ENCODE assay signal across 8 cellular contexts in genomic region chr5:10760976-10761841, GRCh38. TPM values are rescaled to one million over a fixed set of nuclear protein-coding genes. Genes with fewer than 3 reads are reported as not detected.
DNase-seq lines count a peak whose midpoint lies in the region; ATAC-seq and TF ChIP-seq lines count a peak whose summit lies in the region.

TSS of gene DAP (minus strand) at chr5:10761234. CDS start at chr5:10761068, 166 bp downstream.

- 1% methylated on average over 94 to 95 of the region's 109 CpGs for WGBS in ectodermal cell, 2 experiments

- no peaks in the 10 kb centered on the region for H3K9me3 Mint-ChIP-seq in activated CD8-positive, alpha-beta T cell treated with anti-CD3 and anti-CD28 coated beads, Interleukin-2, amount 10 ng/mL, durations not matched to agents 7 days and 5 days (ENCODE audit: insufficient read depth)

- H3K36me3 ChIP-seq in ectodermal cell (ENCODE audit: control insufficient read depth, insufficient read depth, low read length): no peaks in the 10 kb centered on the region
- no peaks in the 10 kb centered on the region for H3K36me3 ChIP-seq in lower lobe of right lung

- POLR2A ChIA-PET in activated CD8-positive, alpha-beta T cell treated with anti-CD3 and anti-CD28 coated beads, Interleukin-2, amount 10 ng/mL, durations not matched to agents 7 days and 5 days (lab: Charles Lee): interaction anchor here (1.0 to 1.1 kb wide), 3 partner anchors 9 to 36 kb away, joined by 3 to 5 read pairs (median 4); no protein-coding TSS in a partner anchor

- peak within 1 kb of the TSS; percentile 92 for H3K4me3 Mint-ChIP-seq in activated CD8-positive, alpha-beta T cell treated with anti-CD3 and anti-CD28 coated beads, Interleukin-2, amount 10 ng/mL, durations not matched to agents 7 days and 5 days

- H3K27ac Mint-ChIP-seq in activated CD8-positive, alpha-beta T cell treated with anti-CD3 and anti-CD28 coated beads, Interleukin-2, amount 10 ng/mL, durations not matched to agents 7 days and 5 days: peak within 1 kb of the TSS; percentile 90

- CTCF ChIA-PET in activated CD8-positive, alpha-beta T cell treated with anti-CD3 and anti-CD28 coated beads, Interleukin-2, amount 10 ng/mL, durations not matched to agents 7 days and 5 days (lab: Charles Lee): interaction anchor here (0.7 to 1.0 kb wide), 3 partner anchors 128 to 309 kb away, joined by 3 to 4 read pairs (median 3); no protein-coding TSS in a partner anchor

- peaks cover 4% of the 10 kb centered on the region for H3K27me3 Mint-ChIP-seq in activated CD8-positive, alpha-beta T cell treated with anti-CD3 and anti-CD28 coated beads, Interleukin-2, amount 10 ng/mL, durations not matched to agents 7 days and 5 days (ENCODE audit: low read depth)

- peaks cover 13% of the 10 kb centered on the region for H3K27me3 ChIP-seq in ectodermal cell (ENCODE audit: control insufficient read depth, insufficient read depth, low read length, poor library complexity, severe bottlenecking)
- no peaks in the 10 kb centered on the region for H3K27me3 ChIP-seq in lower lobe of right lung (ENCODE audit: low read depth)

- peaks cover 17% of the 10 kb centered on the region for H3K36me3 Mint-ChIP-seq in activated CD8-positive, alpha-beta T cell treated with anti-CD3 and anti-CD28 coated beads, Interleukin-2, amount 10 ng/mL, durations not matched to agents 7 days and 5 days (ENCODE audit: low read depth)

- H3K9me3 ChIP-seq in ectodermal cell (ENCODE audit: control insufficient read depth, low read length) (no peaks in the 10 kb centered on the region), lower lobe of right lung (no peaks in the 10 kb centered on the region)

- peaks cover 41% of the 10 kb centered on the region for H3K4me1 Mint-ChIP-seq in activated CD8-positive, alpha-beta T cell treated with anti-CD3 and anti-CD28 coated beads, Interleukin-2, amount 10 ng/mL, durations not matched to agents 7 days and 5 days (ENCODE audit: low read depth)

- no peak within 1 kb of the TSS for H3K27ac ChIP-seq in ectodermal cell (ENCODE audit: insufficient read depth, low read depth, low read length, poor library complexity, severe bottlenecking)
- peak within 1 kb of the TSS; percentile 98 for H3K27ac ChIP-seq in lower lobe of right lung

- H3K4me1 ChIP-seq in ectodermal cell (ENCODE audit: control insufficient read depth, insufficient read depth, low read length): no peaks in the 10 kb centered on the region
- peaks cover 34% of the 10 kb centered on the region for H3K4me1 ChIP-seq in lower lobe of right lung

- intact Hi-C loops in lower lobe of right lung (cut with DNase I): no loop called here

- peak within 1 kb of the TSS; percentile 59 for H3K4me3 ChIP-seq in ectodermal cell (ENCODE audit: insufficient read depth, low read depth, low read length)
- peak within 1 kb of the TSS; percentile 74 for H3K4me3 ChIP-seq in lower lobe of right lung

- DNase-seq in CD1c-positive myeloid dendritic cell (ENCODE audit: extremely low spot score) (peak; percentile 93), NCI-H82 treated with DMSO at 0.1 percent for 48 hours (lab: John Stamatoyannopoulos, UW; ENCODE audit: unreplicated experiment) (peak; percentile 51), lower lobe of right lung (peak; percentile 91)
- peak; percentile 91 for DNase-seq in activated CD8-positive, alpha-beta T cell treated with anti-CD3 and anti-CD28 coated beads, Interleukin-2, amount 10 ng/mL, durations not matched to agents 7 days and 5 days
- peak; percentile 70 to 80 (median 79) for DNase-seq in stimulated activated CD4-positive, alpha-beta T cell treated with anti-CD3 and anti-CD28 coated beads, TNF-alpha, amount 100 ng/mL, for 24 hours (ENCODE audit: low read depth in 3 of 3)

- no peak for TF ChIP-seq CTCF in lower lobe of right lung (IDR thresholded peaks at IDR 0.05)

- ATAC-seq in GM19395 (IDR thresholded peaks at IDR 0.05; ENCODE audit: unreplicated experiment) (peak; percentile 69), HG03558 (IDR thresholded peaks at IDR 0.05; ENCODE audit: extremely low read depth, unreplicated experiment) (peak; percentile 39), lower lobe of right lung (peak; percentile 95 to 96)
- ATAC-seq in activated CD8-positive, alpha-beta T cell treated with anti-CD3 and anti-CD28 coated beads, Interleukin-2, amount 10 ng/mL, durations not matched to agents 7 days and 5 days: peak; percentile 93

RNA-seq across cellular contexts. Expression of gene DAP, which starts in this region (rescaled TPM):
- 10 to 100 TPM; 61.0 to 61.2 TPM for total RNA-seq in activated CD8-positive, alpha-beta T cell treated with anti-CD3 and anti-CD28 coated beads, Interleukin-2, amount 10 ng/mL, durations not matched to agents 7 days and 5 days
- polyA plus RNA-seq in ectodermal cell (2013, experiment 1 of 4): 80.0 TPM
- 84.6 TPM for polyA plus RNA-seq in ectodermal cell (2013, experiment 2 of 4)
- 71.4 TPM for polyA plus RNA-seq in ectodermal cell (2013, experiment 3 of 4)
- 80.2 TPM for polyA plus RNA-seq in ectodermal cell (2013, experiment 4 of 4)
- 89.8 TPM for total RNA-seq in lower lobe of right lung

Comparison
In these comparisons a context has a peak if more than half of its experiments do, and no peak if none do; other contexts are left out.
1. ATAC-seq: peak in every context shown above with its lines; median percentile 96 in lower lobe of right lung; 93 in activated CD8-positive, alpha-beta T cell treated with anti-CD3 and anti-CD28 coated beads, Interleukin-2, amount 10 ng/mL, durations not matched to agents 7 days and 5 days; 69 in GM19395; 39 in HG03558.